Comparison of ENCODE assay signal across 8 cellular contexts in genomic region chr3:42906085-42906904, GRCh38. TPM values are rescaled to one million over a fixed set of nuclear protein-coding genes. Genes with fewer than 3 reads are reported as not detected.
DNase-seq lines count a peak whose midpoint lies in the region; ATAC-seq lines count a peak whose summit lies in the region.

TSS of gene ZNF662 (plus strand) at chr3:42906142. CDS start at chr3:42908115, 1,973 bp downstream.

- H3K9me3 ChIP-seq in esophagus (ENCODE audit: control insufficient read depth in 2 of 2, insufficient read depth in 1 of 2, low read depth in 1 of 2, low read length in 1 of 2), result peaks cover 0 to 5% of the 10 kb centered on the region in 2 donors
- no peaks in the 10 kb centered on the region for H3K9me3 ChIP-seq in aorta (ENCODE audit: control insufficient read depth, low read length)

- peak within 1 kb of the TSS; percentile 60 for H3K4me3 Mint-ChIP-seq in natural killer cell treated with Interleukin-12 subunit alpha and Interleukin-12 subunit beta and Interleukin-15 and Interleukin-18, amount 100 ng/mL, for 72 hours

- H3K27me3 ChIP-seq in esophagus (ENCODE audit: control insufficient read depth in 1 of 2, insufficient read depth in 2 of 2, low read length in 2 of 2) (no peaks in the 10 kb centered on the region), aorta (ENCODE audit: control insufficient read depth in 1 of 2, insufficient read depth in 2 of 2, low read length in 1 of 2) (no peaks in the 10 kb centered on the region)

- ATAC-seq in natural killer cell treated with Interleukin-12 subunit alpha and Interleukin-12 subunit beta and Interleukin-15 and Interleukin-18, amount 100 ng/mL, for 72 hours, result peak; percentile 62 to 77
- ATAC-seq in aorta (ENCODE audit: low FRiP score), result peak; percentile 92
- ATAC-seq in GM19463 (IDR thresholded peaks at IDR 0.05; ENCODE audit: unreplicated experiment), result no peak
- ATAC-seq in HG03565 (IDR thresholded peaks at IDR 0.05; ENCODE audit: unreplicated experiment), result no peak

- intact Hi-C loops in aorta (cut with DNase I), result no loop called here

- H3K27ac ChIP-seq in esophagus (ENCODE audit: low read depth in 2 of 2, low read length in 1 of 2), result peak within 1 kb of the TSS; percentile 16 to 83
- no peak within 1 kb of the TSS for H3K27ac ChIP-seq in aorta (ENCODE audit: low read depth in 1 of 2, low read length in 2 of 2)

- peak within 1 kb of the TSS in 1 of 2 donors; percentile 31 for H3K27ac Mint-ChIP-seq in natural killer cell treated with Interleukin-12 subunit alpha and Interleukin-12 subunit beta and Interleukin-15 and Interleukin-18, amount 100 ng/mL, for 72 hours

- no peaks in the 10 kb centered on the region for H3K36me3 ChIP-seq in esophagus (ENCODE audit: control insufficient read depth in 2 of 2, insufficient read depth in 2 of 2, low read length in 1 of 2)
- peaks cover 2 to 6% of the 10 kb centered on the region in 2 donors for H3K36me3 ChIP-seq in aorta (ENCODE audit: control insufficient read depth in 1 of 2, insufficient read depth in 2 of 2, low read length in 1 of 2)

- WGBS in esophagus, 2 donors, result 4 to 5% methylated on average over 57 to 59 of the region's 59 CpGs
- WGBS in aorta, 2 donors, result 2 to 3% methylated on average over 43 to 59 of the region's 59 CpGs

- H3K36me3 Mint-ChIP-seq in natural killer cell treated with Interleukin-12 subunit alpha and Interleukin-12 subunit beta and Interleukin-15 and Interleukin-18, amount 100 ng/mL, for 72 hours, result peaks cover 21% of the 10 kb centered on the region

- peaks cover 6 to 12% of the 10 kb centered on the region in 2 donors for H3K4me1 Mint-ChIP-seq in natural killer cell treated with Interleukin-12 subunit alpha and Interleukin-12 subunit beta and Interleukin-15 and Interleukin-18, amount 100 ng/mL, for 72 hours (ENCODE audit: low read depth in 2 of 2)

- peak; percentile 19 for DNase-seq in EL
- DNase-seq in activated CD4-positive, alpha-beta T cell treated with anti-CD3 and anti-CD28 coated beads for 48 hours, result peak; percentile 47
- DNase-seq in natural killer cell treated with Interleukin-12 subunit alpha and Interleukin-12 subunit beta and Interleukin-15 and Interleukin-18, amount 100 ng/mL, for 72 hours (ENCODE audit: low spot score), result no peak
- DNase-seq in aorta, result peak; percentile 67 to 89
- DNase-seq in NCI-H2081 treated with DMSO at 0.1 percent for 48 hours (lab: John Stamatoyannopoulos, UW), result no peak

- peaks cover 37 to 41% of the 10 kb centered on the region in 2 donors for H3K27me3 Mint-ChIP-seq in natural killer cell treated with Interleukin-12 subunit alpha and Interleukin-12 subunit beta and Interleukin-15 and Interleukin-18, amount 100 ng/mL, for 72 hours

- peaks cover 7% of the 10 kb centered on the region for H3K9me3 Mint-ChIP-seq in natural killer cell treated with Interleukin-12 subunit alpha and Interleukin-12 subunit beta and Interleukin-15 and Interleukin-18, amount 100 ng/mL, for 72 hours

- H3K4me1 ChIP-seq in esophagus (ENCODE audit: control insufficient read depth in 2 of 2, insufficient read depth in 2 of 2, low read length in 1 of 2) (peaks cover 0 to 7% of the 10 kb centered on the region in 2 donors), aorta (ENCODE audit: control insufficient read depth in 1 of 2, insufficient read depth in 2 of 2, low read length in 2 of 2) (no peaks in the 10 kb centered on the region)

- H3K4me3 ChIP-seq in esophagus (ENCODE audit: low read depth in 1 of 2, low read length in 2 of 2) (peak within 1 kb of the TSS; percentile 52 to 74), aorta (ENCODE audit: low read length in 2 of 2) (peak within 1 kb of the TSS; percentile 29 to 41)

RNA-seq across cellular contexts. Expression of gene ZNF662, which starts in this region (rescaled TPM):
- polyA plus RNA-seq in esophagus, result 1 to 10 TPM; 2.5 to 5.2 TPM
- under 1 TPM; 0.36 to 0.42 TPM for total RNA-seq in natural killer cell treated with Interleukin-12 subunit alpha and Interleukin-12 subunit beta and Interleukin-15 and Interleukin-18, amount 100 ng/mL, for 72 hours
- total RNA-seq in aorta, result 10 to 100 TPM; 13.0 to 18.1 TPM
- 1 to 10 TPM; 1.0 to 9.8 TPM for polyA plus RNA-seq in aorta

Comparison
In these comparisons a context has a peak if more than half of its experiments do, and no peak if none do; other contexts are left out.
1. RNA of gene ZNF662 (total RNA-seq): 13.0 to 18.1 TPM in aorta; 0.36 to 0.42 TPM in natural killer cell treated with Interleukin-12 subunit alpha and Interleukin-12 subunit beta and Interleukin-15 and Interleukin-18, amount 100 ng/mL, for 72 hours; every median in the first group is over 4 times any median in the second.
2. Peak in ATAC-seq in natural killer cell treated with Interleukin-12 subunit alpha and Interleukin-12 subunit beta and Interleukin-15 and Interleukin-18, amount 100 ng/mL, for 72 hours; RNA of the gene not detected or under 1 TPM.
3. DNase-seq: peak in EL (single experiment), activated CD4-positive, alpha-beta T cell treated with anti-CD3 and anti-CD28 coated beads for 48 hours (single experiment) and aorta (2 of 2); none in natural killer cell treated with Interleukin-12 subunit alpha and Interleukin-12 subunit beta and Interleukin-15 and Interleukin-18, amount 100 ng/mL, for 72 hours (single experiment) and NCI-H2081 treated with DMSO at 0.1 percent for 48 hours (single experiment).
4. H3K27ac ChIP-seq: peak in esophagus (2 of 2); none in aorta (0 of 2).